1 cellular context compared by ENCODE assay signal in the genomic region with DNA sequence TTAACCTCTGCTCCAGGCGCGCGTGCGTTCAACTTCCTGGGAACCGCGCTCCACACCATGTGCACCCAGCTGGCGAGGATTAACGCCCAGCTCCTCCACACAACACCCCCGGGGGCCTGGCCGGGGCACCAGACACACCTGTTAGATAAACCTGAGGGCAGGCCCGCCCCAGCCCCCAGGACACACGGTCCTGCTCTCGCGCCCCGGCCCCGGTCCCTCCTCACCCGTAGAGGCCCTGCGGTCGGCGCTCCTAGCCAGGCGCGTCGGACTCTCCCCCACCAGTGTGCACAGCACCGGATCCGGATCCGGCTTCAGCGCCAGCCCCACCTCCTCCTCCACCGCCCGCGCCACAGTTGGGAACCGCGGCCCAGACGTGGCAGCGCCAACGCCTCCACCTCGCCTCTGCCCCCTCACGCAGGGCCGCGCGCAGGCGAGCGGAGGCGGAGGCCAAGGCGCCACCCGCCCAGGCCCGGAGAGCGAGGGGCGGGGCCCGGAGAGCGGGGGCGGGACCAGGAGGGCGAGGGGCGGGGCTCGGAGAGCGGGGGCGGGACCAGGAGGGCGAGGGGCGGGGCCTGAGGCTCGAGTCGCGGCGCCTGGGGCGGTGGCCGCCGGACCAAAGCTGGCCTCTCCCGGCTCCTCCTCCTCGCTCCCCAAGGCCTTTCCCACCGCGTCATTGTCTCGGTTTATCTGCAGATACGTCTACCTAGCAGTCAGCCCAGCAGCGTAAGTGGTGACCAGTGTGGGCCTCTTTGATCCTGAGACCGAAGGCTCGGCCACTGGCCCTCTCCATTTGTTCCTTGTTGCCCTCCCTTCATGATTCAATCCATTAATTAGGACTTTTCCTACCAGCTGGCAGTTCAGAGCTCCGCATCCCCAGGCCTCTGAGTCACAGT.
TF ChIP-seq lines count a peak whose summit lies in the region.

Gene GNPNAT1, minus strand, starts transcription at position 404 of the 893 bp plus-strand sequence. CDS start 6,957 bp downstream, outside the sequence.

TF ChIP-seq in GM23338, 12 proteins besides CTCF, POLR2A, EP300 and RAD21:
- TF ChIP-seq CREB1 (CRISPR knock-in tag; IDR thresholded peaks at IDR 0.05; ENCODE audit: low read depth) (peak; percentile 35; the same call in 1 of the 2 replicates), ETS1 (IDR thresholded peaks at IDR 0.05) (0 out of 2 replicates have a peak, but pooled peaks have one; percentile 15), POLR2AphosphoS5 (IDR thresholded peaks at IDR 0.05; ENCODE audit: low read depth) (peak; percentile 97), STAT1 (IDR thresholded peaks at IDR 0.05; ENCODE audit: unreplicated experiment) (no peak)
